9 cellular contexts compared by ENCODE assay signal in the genomic region with DNA sequence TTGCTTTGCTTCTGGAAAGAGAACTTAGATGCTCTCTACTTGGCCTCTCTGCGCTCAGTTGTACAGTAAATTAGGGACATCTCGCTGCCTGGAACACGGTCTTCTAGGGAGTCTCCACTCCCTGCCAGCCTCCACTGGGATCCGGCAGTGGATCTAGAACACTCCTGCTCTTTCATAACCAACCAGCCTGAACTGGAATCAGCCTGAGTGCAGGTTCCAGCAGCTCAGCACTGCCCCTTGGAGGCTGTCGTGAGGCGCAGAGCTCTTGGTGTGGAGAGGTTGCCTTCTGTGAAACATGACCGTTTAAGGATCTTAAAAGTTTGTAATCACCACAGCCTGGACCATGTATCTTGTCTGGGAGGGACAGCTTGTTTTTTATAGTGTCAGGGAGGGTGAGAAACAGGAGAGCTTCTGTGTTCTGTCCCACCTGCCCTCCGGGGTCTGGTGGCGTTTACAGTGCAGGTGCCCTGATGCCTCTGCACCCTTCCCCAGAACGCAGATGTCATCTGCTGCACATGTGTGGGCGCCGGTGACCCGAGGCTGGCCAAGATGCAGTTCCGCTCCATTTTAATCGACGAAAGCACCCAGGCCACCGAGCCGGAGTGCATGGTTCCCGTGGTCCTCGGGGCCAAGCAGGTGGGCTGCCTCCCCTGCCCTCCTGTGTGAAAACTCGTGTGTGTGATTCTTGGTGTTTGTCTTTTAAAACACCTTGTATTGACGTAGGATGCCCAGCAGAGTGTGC. TPM values are rescaled to one million over a fixed set of nuclear protein-coding genes. Genes with fewer than 3 reads are reported as not detected.
DNase-seq lines count a peak whose midpoint lies in the region; ATAC-seq, FAIRE-seq and TF ChIP-seq lines count a peak whose summit lies in the region.
"Had no signal": no experiment of that assay in that cellular context is flagged by ENCODE, and none has a peak within 500 bp of the region (broad histone marks: within the 10 kb centered on the region; RNA-seq: fewer than 3 reads in every experiment).

No MANE protein-coding gene starts in this region.

- no peak for TF ChIP-seq EP300 in neural cell (conservative IDR thresholded peaks at IDR 0.05; ENCODE audit: poor library complexity, severe bottlenecking)

- no peak overlapping the region for H3K9ac ChIP-seq in endothelial cell of umbilical vein (replicated peaks; ENCODE audit: extremely low read depth, insufficient read depth, low read length)
- peak overlapping the region; percentile 53 for H3K9ac ChIP-seq in neural cell (ENCODE audit: low read length)

- TF ChIP-seq CTCF in endothelial cell of umbilical vein (IDR thresholded peaks at IDR 0.05; ENCODE audit: extremely low read depth in 1 of 2, insufficient read depth in 1 of 2, low read depth in 1 of 2, low read length in 2 of 2) = peak; percentile 24 to 48
- TF ChIP-seq CTCF in neural cell (IDR thresholded peaks at IDR 0.05; ENCODE audit: poor library complexity, severe bottlenecking) = peak; percentile 72

- intact Hi-C loops in endothelial cell of umbilical vein (cut with micrococcal nuclease) = no loop called here

- ATAC-seq in HG02840 (IDR thresholded peaks at IDR 0.05; ENCODE audit: low FRiP score, unreplicated experiment) (no peak), GM19023 (IDR thresholded peaks at IDR 0.05; ENCODE audit: unreplicated experiment) (no peak)

- H3K4me1 ChIP-seq in endothelial cell of umbilical vein (ENCODE audit: control insufficient read depth, extremely low read depth, insufficient read depth, low read length) = peaks cover 16% of the 10 kb centered on the region

- H3K9me3 ChIP-seq in endothelial cell of umbilical vein (replicated peaks; ENCODE audit: control insufficient read depth, insufficient read depth, low read length) (no peaks in the 10 kb centered on the region), neural cell (ENCODE audit: low read length) (no peaks in the 10 kb centered on the region)
- H3K9me3 ChIP-seq: esophagus muscularis mucosa had no signal

- POLR2A ChIA-PET in endothelial cell of umbilical vein (lab: Charles Lee) = no interaction called here

- H3K27me3 ChIP-seq in endothelial cell of umbilical vein (ENCODE audit: control insufficient read depth in 2 of 2, insufficient read depth in 2 of 2, low read length in 2 of 2) (no peaks in the 10 kb centered on the region), neural cell (ENCODE audit: insufficient read depth, low read depth, low read length) (no peaks in the 10 kb centered on the region)
- H3K27me3 ChIP-seq: esophagus muscularis mucosa had no signal

- H3K4me2 ChIP-seq in endothelial cell of umbilical vein (ENCODE audit: insufficient read depth, low read length) (no peak overlapping the region), neural cell (ENCODE audit: low read length) (no peak overlapping the region)

- no peak for TF ChIP-seq POLR2A in endothelial cell of umbilical vein (IDR thresholded peaks at IDR 0.05; ENCODE audit: low read depth, low read length)

- peaks cover 29 to 77% of the 10 kb centered on the region in 2 experiments for H3K36me3 ChIP-seq in endothelial cell of umbilical vein (ENCODE audit: control insufficient read depth in 2 of 2, extremely low read depth in 1 of 2, insufficient read depth in 2 of 2, low read length in 2 of 2)
- H3K36me3 ChIP-seq in neural cell (ENCODE audit: insufficient read depth, low read length) = no peaks in the 10 kb centered on the region

- H3F3A ChIP-seq in neural cell (ENCODE audit: insufficient read depth, low read length, poor library complexity, severe bottlenecking) = no peaks in the 10 kb centered on the region

- H3K4me3 ChIP-seq in endothelial cell of umbilical vein (replicated peaks in 1 of 3; ENCODE audit: insufficient read depth in 1 of 3, low read depth in 1 of 3, low read length in 3 of 3) (no peak overlapping the region), neural cell (ENCODE audit: low read length) (no peak overlapping the region)
- H3K4me3 ChIP-seq: esophagus muscularis mucosa had no signal

- peak; percentile 72 for TF ChIP-seq RAD21 in neural cell (conservative IDR thresholded peaks at IDR 0.05)

- H3K27ac ChIP-seq in endothelial cell of umbilical vein (ENCODE audit: insufficient read depth, low read depth, low read length) (no peak overlapping the region), neural cell (ENCODE audit: low read length) (peak overlapping the region; percentile 70)
- H3K27ac ChIP-seq: esophagus muscularis mucosa had no signal

- no TSS peak for BruUV-seq in endothelial cell of umbilical vein (replicated peaks; lab: Mats Ljungman, UMichigan)

- DNase-seq in ELF-1 (ENCODE audit: low read depth, low spot score) = peak; percentile 50
- DNase-seq in NCI-H226 = peak; percentile 17
- no peak for DNase-seq in endothelial cell of umbilical vein (ENCODE audit: low read depth, low spot score)
- no peak for DNase-seq in activated naive CD4-positive, alpha-beta T cell treated with anti-CD3 and anti-CD28 coated beads, Interleukin-2, amount 50 U/mL, for 16 hours
- no peak for DNase-seq in activated CD4-positive, alpha-beta T cell treated with anti-CD3 and anti-CD28 coated beads for 4 hours

- no peak for FAIRE-seq in endothelial cell of umbilical vein (lab: Jason Lieb, UNC)

- H4K20me1 ChIP-seq in endothelial cell of umbilical vein (replicated peaks; ENCODE audit: control insufficient read depth, extremely low read depth, insufficient read depth, low read length) (no peaks in the 10 kb centered on the region), neural cell (ENCODE audit: insufficient read depth) (no peaks in the 10 kb centered on the region)

- CTCF ChIA-PET in endothelial cell of umbilical vein (lab: Charles Lee) = interaction anchor here (1.0 to 1.9 kb wide), 10 partner anchors 8 to 267 kb away, joined by 3 to 11 read pairs (median 4); partner anchors contain the start of gene UPF1

- H3K9me2 ChIP-seq in neural cell (ENCODE audit: insufficient read depth, low read length) = no peaks in the 10 kb centered on the region

- no peaks in the 10 kb centered on the region for H3K9me1 ChIP-seq in endothelial cell of umbilical vein (replicated peaks; ENCODE audit: control insufficient read depth, extremely low read depth, insufficient read depth, low read length)

- H2AFZ ChIP-seq in endothelial cell of umbilical vein (ENCODE audit: low read depth, low read length) (no peak overlapping the region), neural cell (ENCODE audit: low read depth, low read length) (no peak overlapping the region)

- peaks cover 2% of the 10 kb centered on the region for H3K79me2 ChIP-seq in endothelial cell of umbilical vein (ENCODE audit: control insufficient read depth, insufficient read depth, low read length)
- H3K79me2 ChIP-seq in neural cell (replicated peaks; ENCODE audit: insufficient read depth, low read length) = no peaks in the 10 kb centered on the region

- dilution Hi-C loops in endothelial cell of umbilical vein (cut with MboI; ENCODE audit: extremely low pct_ligation_motif_present, low sequenced_read_pairs) = no loop called here

TF ChIP-seq in endothelial cell of umbilical vein, 7 proteins besides CTCF, POLR2A, EP300 and RAD21:
- TF ChIP-seq EZH2 (IDR thresholded peaks at IDR 0.05; ENCODE audit: borderline replicate concordance, low read depth, low read length, severe bottlenecking) (no peak), FOS (IDR thresholded peaks at IDR 0.05; ENCODE audit: borderline replicate concordance, insufficient read depth, low read length) (no peak), MYC (IDR thresholded peaks at IDR 0.05; ENCODE audit: low read depth, low read length) (no peak), GATA2 (IDR thresholded peaks at IDR 0.05; ENCODE audit: insufficient read depth, insufficient read length, low read depth, low read length) (no peak), POLR2AphosphoS5 (IDR thresholded peaks at IDR 0.05; ENCODE audit: insufficient read depth, low read depth, low read length) (no peak), JUN (IDR thresholded peaks at IDR 0.05; ENCODE audit: borderline replicate concordance, insufficient read depth, insufficient read length, low read depth) (no peak)

TF ChIP-seq in neural cell, 6 proteins besides CTCF, POLR2A, EP300 and RAD21 (continues in another document):
- TF ChIP-seq TAF1 (IDR thresholded peaks at IDR 0.05; ENCODE audit: low read depth) (no peak), POLR2AphosphoS5 (IDR thresholded peaks at IDR 0.05) (peak; percentile 54), MXI1 (conservative IDR thresholded peaks at IDR 0.05; ENCODE audit: poor library complexity, severe bottlenecking) (no peak), SMC3 (conservative IDR thresholded peaks at IDR 0.05; ENCODE audit: poor library complexity) (peak; percentile 77)

RNA-seq across cellular contexts. Expression of gene UPF1, which starts 24.8 kb away (rescaled TPM):
- 68.2 and 69.1 TPM in 2 replicates for total RNA-seq in endothelial cell of umbilical vein
- 50.2 and 65.9 TPM in 2 replicates for polyA plus RNA-seq in endothelial cell of umbilical vein
- 26.3 and 28.3 TPM in 2 replicates for polyA plus RNA-seq in endothelial cell of umbilical vein (2011; cell fraction: cytosol; rRNA removed)
- 99.6 and 107 TPM in 2 replicates for polyA plus RNA-seq in endothelial cell of umbilical vein (2011; cell fraction: nucleus; rRNA removed)
- polyA plus RNA-seq in endothelial cell of umbilical vein (2012) = 33.8 and 44.1 TPM in 2 replicates
- polyA minus RNA-seq in endothelial cell of umbilical vein = 71.1 and 74.9 TPM in 2 replicates
- 34.7 TPM for polyA minus RNA-seq in endothelial cell of umbilical vein (2011; cell fraction: cytosol; rRNA and poly(A)+ RNA removed)
- 55.0 and 61.6 TPM in 2 replicates for polyA minus RNA-seq in endothelial cell of umbilical vein (2011; cell fraction: nucleus; rRNA and poly(A)+ RNA removed)
- polyA plus RNA-seq in neural cell = 39.3 and 44.8 TPM in 2 replicates
- polyA minus RNA-seq in neural cell = 66.8 and 67.9 TPM in 2 replicates

RNA-seq across cellular contexts. Expression of gene CERS1, which starts 39.4 kb away (rescaled TPM):
- 3.0 and 4.0 TPM in 2 replicates for total RNA-seq in endothelial cell of umbilical vein
- 8.5 and 11.0 TPM in 2 replicates for polyA plus RNA-seq in endothelial cell of umbilical vein
- polyA plus RNA-seq in endothelial cell of umbilical vein (2011; cell fraction: cytosol; rRNA removed) = 4.3 and 5.6 TPM in 2 replicates
- polyA plus RNA-seq in endothelial cell of umbilical vein (2011; cell fraction: nucleus; rRNA removed) = 2.4 and 4.3 TPM in 2 replicates
- 3.3 and 8.7 TPM in 2 replicates for polyA plus RNA-seq in endothelial cell of umbilical vein (2012)
- 3.6 and 5.2 TPM in 2 replicates for polyA minus RNA-seq in endothelial cell of umbilical vein
- polyA minus RNA-seq in endothelial cell of umbilical vein (2011; cell fraction: cytosol; rRNA and poly(A)+ RNA removed) = 5.6 TPM
- 0.67 and 1.3 TPM in 2 replicates for polyA minus RNA-seq in endothelial cell of umbilical vein (2011; cell fraction: nucleus; rRNA and poly(A)+ RNA removed)
- polyA plus RNA-seq in neural cell = 19.1 and 21.7 TPM in 2 replicates
- polyA minus RNA-seq in neural cell = 21.2 and 26.3 TPM in 2 replicates

Comparison
In these comparisons a context has a peak if more than half of its experiments do, and no peak if none do; other contexts are left out.
1. DNase-seq: peak in ELF-1 (single experiment) and NCI-H226 (single experiment); none in endothelial cell of umbilical vein (single experiment), activated naive CD4-positive, alpha-beta T cell treated with anti-CD3 and anti-CD28 coated beads, Interleukin-2, amount 50 U/mL, for 16 hours (single experiment) and activated CD4-positive, alpha-beta T cell treated with anti-CD3 and anti-CD28 coated beads for 4 hours (0 of 2).